In the genomic region with DNA sequence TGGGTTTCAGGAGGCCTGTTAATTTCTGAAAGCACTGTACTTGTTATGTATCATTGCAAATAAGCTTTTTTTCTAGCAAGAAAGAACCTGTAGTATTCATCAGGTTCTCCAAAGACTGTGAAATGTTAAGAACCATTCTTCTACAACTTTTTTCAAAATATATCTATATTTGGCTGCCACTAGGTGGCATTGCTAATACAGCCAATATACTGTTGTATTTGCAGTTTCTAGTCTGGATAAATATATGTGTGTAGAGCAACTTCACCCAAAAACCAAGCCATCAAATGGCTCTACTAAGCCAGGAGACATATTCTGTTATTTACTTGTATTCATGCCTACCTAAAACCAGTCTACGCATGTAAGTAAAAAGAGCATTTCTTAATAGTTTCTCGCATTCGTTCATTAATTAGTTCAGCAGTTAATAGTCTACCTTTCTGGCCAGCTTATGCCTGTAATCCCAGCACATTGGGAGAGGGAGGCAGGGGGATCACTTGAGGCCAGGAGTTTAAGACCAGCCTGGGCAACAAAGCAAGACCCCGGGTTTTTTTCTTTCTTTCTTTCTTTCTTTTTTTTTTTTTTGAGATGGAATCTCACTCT, we compare ENCODE assay signal across 9 cellular contexts. TPM values are rescaled to one million over a fixed set of nuclear protein-coding genes. Genes with fewer than 3 reads are reported as not detected.
DNase-seq lines count a peak whose midpoint lies in the region; ATAC-seq and TF ChIP-seq lines count a peak whose summit lies in the region.
"Had no signal": no experiment of that assay in that cellular context is flagged by ENCODE, and none has a peak within 500 bp of the region (broad histone marks: within the 10 kb centered on the region; RNA-seq: fewer than 3 reads in every experiment).

No MANE protein-coding gene starts in this region.

- H3K36me3 ChIP-seq in suprapubic skin = peaks cover 17% of the 10 kb centered on the region

- no peak for TF ChIP-seq EP300 in suprapubic skin (IDR thresholded peaks at IDR 0.05)

- peak overlapping the region; percentile 20 for H3K27ac Mint-ChIP-seq in activated CD4-positive, alpha-beta T cell treated with anti-CD3 and anti-CD28 coated beads, Interleukin-2, amount 10 ng/mL, durations not matched to agents 24 days and 14 days
- peak overlapping the region; percentile 12 for H3K27ac Mint-ChIP-seq in activated naive CD8-positive, alpha-beta T cell treated with anti-CD3 and anti-CD28 coated beads for 36 hours

- H3K4me3 Mint-ChIP-seq in activated CD4-positive, alpha-beta T cell treated with anti-CD3 and anti-CD28 coated beads, Interleukin-2, amount 10 ng/mL, durations not matched to agents 24 days and 14 days = no peak overlapping the region
- no peak overlapping the region for H3K4me3 Mint-ChIP-seq in activated naive CD8-positive, alpha-beta T cell treated with anti-CD3 and anti-CD28 coated beads for 36 hours
- H3K4me3 Mint-ChIP-seq: activated T-cell treated with anti-CD3 and anti-CD28 coated beads, Interleukin-2, amount 50 U/mL, for 4 hours had no signal

- H3K36me3 Mint-ChIP-seq in activated CD4-positive, alpha-beta T cell treated with anti-CD3 and anti-CD28 coated beads, Interleukin-2, amount 10 ng/mL, durations not matched to agents 24 days and 14 days (ENCODE audit: low read depth) = peaks cover 11% of the 10 kb centered on the region
- peaks cover 15% of the 10 kb centered on the region for H3K36me3 Mint-ChIP-seq in activated naive CD8-positive, alpha-beta T cell treated with anti-CD3 and anti-CD28 coated beads for 36 hours

- peaks cover 19% of the 10 kb centered on the region for H3K4me1 Mint-ChIP-seq in activated CD4-positive, alpha-beta T cell treated with anti-CD3 and anti-CD28 coated beads, Interleukin-2, amount 10 ng/mL, durations not matched to agents 24 days and 14 days
- H3K4me1 Mint-ChIP-seq in activated naive CD8-positive, alpha-beta T cell treated with anti-CD3 and anti-CD28 coated beads for 36 hours = peaks cover 18% of the 10 kb centered on the region

- TF ChIP-seq CTCF in NB4 (IDR thresholded peaks at IDR 0.05; ENCODE audit: low read depth, low read length) (peak; percentile 46), suprapubic skin (IDR thresholded peaks at IDR 0.05) (peak; percentile 13 to 39)

- no peak for ATAC-seq in HG03139 (IDR thresholded peaks at IDR 0.05; ENCODE audit: unreplicated experiment)

- no peaks in the 10 kb centered on the region for H3K9me3 ChIP-seq in suprapubic skin

- TF ChIP-seq POLR2A in NB4 (IDR thresholded peaks at IDR 0.05; ENCODE audit: extremely low read depth, insufficient read length) = no peak
- TF ChIP-seq POLR2A in suprapubic skin (IDR thresholded peaks at IDR 0.05) = no peak

- no peaks in the 10 kb centered on the region for H3K27me3 ChIP-seq in suprapubic skin

- peak; percentile 74 for DNase-seq in activated CD4-positive, alpha-beta T cell treated with anti-CD3 and anti-CD28 coated beads, Interleukin-2, amount 10 ng/mL, durations not matched to agents 24 days and 14 days
- no peak for DNase-seq in activated CD4-positive, alpha-beta T cell treated with anti-CD3 and anti-CD28 coated beads, Interleukin-2, amount 50 U/mL, for 4 hours
- peak; percentile 62 for DNase-seq in NB4 (ENCODE audit: low read depth)
- DNase-seq in activated naive CD8-positive, alpha-beta T cell treated with anti-CD3 and anti-CD28 coated beads for 36 hours = no peak
- DNase-seq in hepatic stellate cell (ENCODE audit: low spot score) = peak; percentile 31
- DNase-seq in suprapubic skin (ENCODE audit: low spot score in 2 of 2) = no peak
- DNase-seq in activated T-cell treated with anti-CD3 and anti-CD28 coated beads for 4 hours = no peak
- DNase-seq: activated T-cell treated with anti-CD3 and anti-CD28 coated beads, Interleukin-2, amount 50 U/mL, for 4 hours had no signal

- no peaks in the 10 kb centered on the region for H3K4me1 ChIP-seq in suprapubic skin

- H3K27me3 Mint-ChIP-seq in activated CD4-positive, alpha-beta T cell treated with anti-CD3 and anti-CD28 coated beads, Interleukin-2, amount 10 ng/mL, durations not matched to agents 24 days and 14 days = no peaks in the 10 kb centered on the region
- H3K27me3 Mint-ChIP-seq in activated naive CD8-positive, alpha-beta T cell treated with anti-CD3 and anti-CD28 coated beads for 36 hours = no peaks in the 10 kb centered on the region

- H3K27ac ChIP-seq in suprapubic skin = no peak overlapping the region

- intact Hi-C loops in activated CD4-positive, alpha-beta T cell treated with anti-CD3 and anti-CD28 coated beads, Interleukin-2, amount 10 ng/mL, durations not matched to agents 24 days and 14 days (cut with micrococcal nuclease) = loop anchor here (1.0 kb wide), 1 partner anchor 112 kb away; no protein-coding TSS in a partner anchor

- 83% methylated on average over 4 of the region's 4 CpGs for WGBS in suprapubic skin

- H3K4me3 ChIP-seq in NB4 (ENCODE audit: low read depth, low read length) (no peak overlapping the region), suprapubic skin (no peak overlapping the region)

- H3K9me3 Mint-ChIP-seq in activated CD4-positive, alpha-beta T cell treated with anti-CD3 and anti-CD28 coated beads, Interleukin-2, amount 10 ng/mL, durations not matched to agents 24 days and 14 days = no peaks in the 10 kb centered on the region
- H3K9me3 Mint-ChIP-seq in activated naive CD8-positive, alpha-beta T cell treated with anti-CD3 and anti-CD28 coated beads for 36 hours = peaks cover 4% of the 10 kb centered on the region

RNA-seq across cellular contexts. Expression of a gene that starts 39.5 kb away (rescaled TPM):
- total RNA-seq in activated CD4-positive, alpha-beta T cell treated with anti-CD3 and anti-CD28 coated beads, Interleukin-2, amount 10 ng/mL, durations not matched to agents 24 days and 14 days = 417 and 422 TPM in 2 replicates
- total RNA-seq in activated naive CD8-positive, alpha-beta T cell treated with anti-CD3 and anti-CD28 coated beads for 36 hours = 100 to 1,000 TPM; 137 to 143 TPM
- 100 to 1,000 TPM in 1 of 4 donors, 10 to 100 TPM in 3; 48.3 to 108 (median 72.4) TPM for total RNA-seq in suprapubic skin

RNA-seq across cellular contexts. Expression of a gene that starts 39.7 kb away (rescaled TPM):
- total RNA-seq in activated CD4-positive, alpha-beta T cell treated with anti-CD3 and anti-CD28 coated beads, Interleukin-2, amount 10 ng/mL, durations not matched to agents 24 days and 14 days = 49.0 and 50.3 TPM in 2 replicates
- 10 to 100 TPM; 52.7 to 55.2 TPM for total RNA-seq in activated naive CD8-positive, alpha-beta T cell treated with anti-CD3 and anti-CD28 coated beads for 36 hours
- total RNA-seq in suprapubic skin = 10 to 100 TPM; 21.9 to 29.0 (median 22.0) TPM

Comparison
In these comparisons a context has a peak if more than half of its experiments do, and no peak if none do; other contexts are left out.
1. DNase-seq: peak in activated CD4-positive, alpha-beta T cell treated with anti-CD3 and anti-CD28 coated beads, Interleukin-2, amount 10 ng/mL, durations not matched to agents 24 days and 14 days (single experiment), NB4 (single experiment) and hepatic stellate cell (single experiment); none in activated CD4-positive, alpha-beta T cell treated with anti-CD3 and anti-CD28 coated beads, Interleukin-2, amount 50 U/mL, for 4 hours (0 of 2), activated naive CD8-positive, alpha-beta T cell treated with anti-CD3 and anti-CD28 coated beads for 36 hours (single experiment), suprapubic skin (0 of 2) and activated T-cell treated with anti-CD3 and anti-CD28 coated beads for 4 hours (single experiment).